19 cellular contexts compared by ENCODE assay signal in genomic region chr17:2251098-2251497, GRCh38. TPM values are rescaled to one million over a fixed set of nuclear protein-coding genes. Genes with fewer than 3 reads are reported as not detected.
DNase-seq lines count a peak whose midpoint lies in the region; ATAC-seq and TF ChIP-seq lines count a peak whose summit lies in the region.
"Had no signal": no experiment of that assay in that cellular context is flagged by ENCODE, and none has a peak within 500 bp of the region (broad histone marks: within the 10 kb centered on the region; RNA-seq: fewer than 3 reads in every experiment).

No MANE protein-coding gene starts in this region.

- H4K20me1 ChIP-seq in fibroblast of lung (ENCODE audit: control insufficient read depth, extremely low read depth, insufficient read depth, low read length): no peaks in the 10 kb centered on the region

- peaks cover 71% of the 10 kb centered on the region for H3K4me1 Mint-ChIP-seq in stimulated activated naive CD8-positive, alpha-beta T cell treated with anti-CD3 and anti-CD28 coated beads, Interleukin-15, Interleukin-2, amounts not matched to agents 100 ng/mL and 50 ng/mL, for 24 hours (ENCODE audit: low read depth)
- peaks cover 25% of the 10 kb centered on the region for H3K4me1 Mint-ChIP-seq in T-helper 17 cell
- H3K4me1 Mint-ChIP-seq: activated B cell treated with CpG ODN at 0.5 μM for 24 hours had no signal

- no peak overlapping the region for H3K9ac ChIP-seq in fibroblast of lung (ENCODE audit: insufficient read depth, low read length)

- DNase-seq in stimulated activated naive CD8-positive, alpha-beta T cell treated with anti-CD3 and anti-CD28 coated beads, Interleukin-15, Interleukin-2, amounts not matched to agents 100 U/mL and 50 U/mL, for 24 hours: no peak
- DNase-seq in T-helper 17 cell: no peak
- peak in 1 of 2 donors; percentile 58 for DNase-seq in fibroblast of lung (ENCODE audit: low read depth in 2 of 2)
- no peak for DNase-seq in heart right ventricle
- DNase-seq in SK-N-DZ (ENCODE audit: low spot score): no peak
- DNase-seq: activated B cell treated with CpG ODN at 0.5 μM for 24 hours, AML-193, amygdala, Calu3, cerebellar nuclear complex, GDM1, lower lobe of right lung, NCI-H2029 treated with DMSO at 0.1 percent for 48 hours, NCI-H510A, uterus had no signal

- TF ChIP-seq CTCF in fibroblast of lung (conservative IDR thresholded peaks at IDR 0.05 in 1 of 2, IDR thresholded peaks at IDR 0.05 in 1 of 2; ENCODE audit: low read depth in 1 of 2, low read length in 2 of 2) (no peak), heart right ventricle (IDR thresholded peaks at IDR 0.05) (no peak)

- no peak for ATAC-seq in stimulated activated naive CD8-positive, alpha-beta T cell treated with anti-CD3 and anti-CD28 coated beads, Interleukin-15, Interleukin-2, amounts not matched to agents 100 U/mL and 50 U/mL, for 24 hours
- ATAC-seq in T-helper 17 cell: no peak
- ATAC-seq in GM18909 (IDR thresholded peaks at IDR 0.05; ENCODE audit: poor library complexity, unreplicated experiment): no peak
- no peak for ATAC-seq in heart right ventricle
- ATAC-seq: GM12878, lower lobe of right lung had no signal

- H3K4me1 ChIP-seq in fibroblast of lung (ENCODE audit: control insufficient read depth, extremely low read depth, insufficient read depth, low read length): peaks cover 5% of the 10 kb centered on the region
- peaks cover 0 to 8% (median 0%) of the 10 kb centered on the region in 9 donors for H3K4me1 ChIP-seq in heart right ventricle
- H3K4me1 ChIP-seq: HAP-1, lower lobe of right lung, uterus had no signal

- peak overlapping the region; percentile 77 for H3K27ac Mint-ChIP-seq in stimulated activated naive CD8-positive, alpha-beta T cell treated with anti-CD3 and anti-CD28 coated beads, Interleukin-15, Interleukin-2, amounts not matched to agents 100 ng/mL and 50 ng/mL, for 24 hours
- H3K27ac Mint-ChIP-seq in T-helper 17 cell: peak overlapping the region; percentile 81
- H3K27ac Mint-ChIP-seq: activated B cell treated with CpG ODN at 0.5 μM for 24 hours had no signal

- intact Hi-C loops in heart right ventricle (cut with DNase I): no loop called here

- H3K36me3 Mint-ChIP-seq in stimulated activated naive CD8-positive, alpha-beta T cell treated with anti-CD3 and anti-CD28 coated beads, Interleukin-15, Interleukin-2, amounts not matched to agents 100 ng/mL and 50 ng/mL, for 24 hours (ENCODE audit: low read depth): peaks cover 59% of the 10 kb centered on the region
- H3K36me3 Mint-ChIP-seq in T-helper 17 cell (ENCODE audit: low read depth): peaks cover 10% of the 10 kb centered on the region

- no peak overlapping the region for H3K4me3 ChIP-seq in fibroblast of lung (replicated peaks in 1 of 4; ENCODE audit: control extremely low read depth in 1 of 4, insufficient read depth in 1 of 4, low read depth in 3 of 4, low read length in 4 of 4)
- H3K4me3 ChIP-seq in heart right ventricle: no peak overlapping the region
- H3K4me3 ChIP-seq: GM12878, HAP-1, lower lobe of right lung, uterus had no signal

- no peak overlapping the region for H3K4me2 ChIP-seq in fibroblast of lung (ENCODE audit: extremely low read depth, insufficient read depth, low read length)

- H3K27me3 Mint-ChIP-seq in stimulated activated naive CD8-positive, alpha-beta T cell treated with anti-CD3 and anti-CD28 coated beads, Interleukin-15, Interleukin-2, amounts not matched to agents 100 ng/mL and 50 ng/mL, for 24 hours: no peaks in the 10 kb centered on the region
- H3K27me3 Mint-ChIP-seq in T-helper 17 cell: no peaks in the 10 kb centered on the region
- H3K27me3 Mint-ChIP-seq: activated B cell treated with CpG ODN at 0.5 μM for 24 hours had no signal

- H3K79me2 ChIP-seq in fibroblast of lung (ENCODE audit: control insufficient read depth, insufficient read depth, low read length): no peaks in the 10 kb centered on the region

- peak overlapping the region; percentile 28 for H3K4me3 Mint-ChIP-seq in stimulated activated naive CD8-positive, alpha-beta T cell treated with anti-CD3 and anti-CD28 coated beads, Interleukin-15, Interleukin-2, amounts not matched to agents 100 ng/mL and 50 ng/mL, for 24 hours
- H3K4me3 Mint-ChIP-seq in T-helper 17 cell: no peak overlapping the region
- H3K4me3 Mint-ChIP-seq: activated B cell treated with CpG ODN at 0.5 μM for 24 hours had no signal

- H3K27me3 ChIP-seq in fibroblast of lung (ENCODE audit: control insufficient read depth, insufficient read depth, low read length) (no peaks in the 10 kb centered on the region), heart right ventricle (no peaks in the 10 kb centered on the region)
- H3K27me3 ChIP-seq: uterus had no signal

- WGBS in heart right ventricle, 2 donors: 83 to 87% methylated on average over 5 of the region's 5 CpGs

- H3K9me3 Mint-ChIP-seq in stimulated activated naive CD8-positive, alpha-beta T cell treated with anti-CD3 and anti-CD28 coated beads, Interleukin-15, Interleukin-2, amounts not matched to agents 100 ng/mL and 50 ng/mL, for 24 hours: no peaks in the 10 kb centered on the region
- H3K9me3 Mint-ChIP-seq: activated B cell treated with CpG ODN at 0.5 μM for 24 hours had no signal

- peaks cover 2% of the 10 kb centered on the region for H3K36me3 ChIP-seq in fibroblast of lung (ENCODE audit: control insufficient read depth, insufficient read depth, low read length)
- peaks cover 0 to 54% (median 6%) of the 10 kb centered on the region in 9 donors for H3K36me3 ChIP-seq in heart right ventricle
- H3K36me3 ChIP-seq: uterus had no signal

- H2AFZ ChIP-seq in fibroblast of lung (ENCODE audit: low read length): no peak overlapping the region

- H3K9me3 ChIP-seq in T-helper 17 cell (ENCODE audit: control insufficient read depth, low read length, poor library complexity, severe bottlenecking) (no peaks in the 10 kb centered on the region), fibroblast of lung (ENCODE audit: control insufficient read depth, insufficient read depth, low read depth, low read length) (no peaks in the 10 kb centered on the region), heart right ventricle (no peaks in the 10 kb centered on the region)
- H3K9me3 ChIP-seq: HAP-1, lower lobe of right lung, uterus had no signal

- H3K27ac ChIP-seq in fibroblast of lung (ENCODE audit: insufficient read depth, low read length) (peak overlapping the region; percentile 0), heart right ventricle (no peak overlapping the region)
- H3K27ac ChIP-seq: lower lobe of right lung, uterus had no signal

RNA-seq across cellular contexts. Expression of gene SMG6, which starts 52.5 kb away (rescaled TPM):
- total RNA-seq in T-helper 17 cell (10 to 100 TPM; 48.3 to 51.6 TPM), fibroblast of lung (25.7 and 29.9 TPM in 2 replicates), heart right ventricle (10 to 100 TPM; 13.6 to 28.1 (median 20.9) TPM)
- polyA plus RNA-seq in fibroblast of lung (14.7 and 15.5 TPM in 2 replicates), heart right ventricle (10 to 100 TPM; 16.8 to 19.3 TPM)
- polyA plus RNA-seq in fibroblast of lung (2012): 29.6 and 34.2 TPM in 2 replicates
- polyA minus RNA-seq in fibroblast of lung (ENCODE audit: low replicate concordance): 296 and 346 TPM in 2 replicates
- 22.1 and 23.8 TPM in 2 replicates for polyA plus RNA-seq in SK-N-DZ (2014; cell fraction: cytosol; rRNA removed)
- polyA plus RNA-seq in SK-N-DZ (2014; cell fraction: nucleus; rRNA removed): 17.4 and 23.0 TPM in 2 replicates

RNA-seq across cellular contexts. Expression of gene SRR, which starts 52.7 kb away (rescaled TPM):
- total RNA-seq in T-helper 17 cell (1 to 10 TPM; 3.4 to 3.9 TPM), fibroblast of lung (14.1 and 15.0 TPM in 2 replicates), heart right ventricle (10 to 100 TPM in 5 of 10 donors, 1 to 10 TPM in 5; 5.3 to 16.0 (median 9.8) TPM)
- polyA plus RNA-seq in fibroblast of lung (22.3 and 26.0 TPM in 2 replicates), heart right ventricle (1 to 10 TPM; 2.9 to 4.4 TPM)
- 19.9 and 24.1 TPM in 2 replicates for polyA plus RNA-seq in fibroblast of lung (2012)
- polyA minus RNA-seq in fibroblast of lung (ENCODE audit: low replicate concordance): 7.9 and 14.3 TPM in 2 replicates
- polyA plus RNA-seq in SK-N-DZ (2014; cell fraction: cytosol; rRNA removed): 14.7 and 15.1 TPM in 2 replicates
- 3.7 and 7.4 TPM in 2 replicates for polyA plus RNA-seq in SK-N-DZ (2014; cell fraction: nucleus; rRNA removed)
